ENCODE assay signal across 8 cellular contexts in genomic region chr1:22275626-22276395, GRCh38.
DNase-seq lines count a peak whose midpoint lies in the region; ATAC-seq and TF ChIP-seq lines count a peak whose summit lies in the region.

No MANE protein-coding gene starts in this region.

- H3K27me3 ChIP-seq in left ventricle myocardium inferior (ENCODE audit: low read depth) = peaks cover 85% of the 10 kb centered on the region

- DNase-seq in CMK (ENCODE audit: low read depth) (peak; percentile 27), HK-2 (ENCODE audit: unreplicated experiment) (peak; percentile 63), RPMI8226 (peak; percentile 65), left ventricle myocardium inferior (no peak), retinal pigment epithelial cell (ENCODE audit: low read depth) (no peak)
- DNase-seq in activated naive CD4-positive, alpha-beta T cell treated with anti-CD3 and anti-CD28 coated beads, Interleukin-2, amount 50 U/mL, for 72 hours (ENCODE audit: low spot score in 2 of 2) = peak in 1 of 2 donors; percentile 52

- peak; percentile 82 for TF ChIP-seq CTCF in left ventricle myocardium inferior (IDR thresholded peaks at IDR 0.05; ENCODE audit: borderline replicate concordance)
- TF ChIP-seq CTCF in retinal pigment epithelial cell (conservative IDR thresholded peaks at IDR 0.05; ENCODE audit: low read depth, low read length) = peak; percentile 95

- H3K4me3 ChIP-seq in left ventricle myocardium inferior (no peak overlapping the region), retinal pigment epithelial cell (ENCODE audit: low read length) (no peak overlapping the region)

- H3K4me1 ChIP-seq in left ventricle myocardium inferior = no peaks in the 10 kb centered on the region

- H3K36me3 ChIP-seq in left ventricle myocardium inferior = no peaks in the 10 kb centered on the region

- no peak overlapping the region for H3K27ac Mint-ChIP-seq in activated naive CD4-positive, alpha-beta T cell treated with anti-CD3 and anti-CD28 coated beads, Interleukin-2, amount 50 U/mL, for 72 hours

- ATAC-seq in activated naive CD4-positive, alpha-beta T cell treated with anti-CD3 and anti-CD28 coated beads, Interleukin-2, amount 50 U/mL, for 72 hours = peak; percentile 55 to 81
- ATAC-seq in HG02642 (IDR thresholded peaks at IDR 0.05; ENCODE audit: poor library complexity, unreplicated experiment) (no peak), HG02973 (IDR thresholded peaks at IDR 0.05; ENCODE audit: unreplicated experiment) (no peak)

- peaks cover 0 to 4% of the 10 kb centered on the region in 2 donors for H3K9me3 Mint-ChIP-seq in activated naive CD4-positive, alpha-beta T cell treated with anti-CD3 and anti-CD28 coated beads, Interleukin-2, amount 50 U/mL, for 72 hours

- no peaks in the 10 kb centered on the region for H3K36me3 Mint-ChIP-seq in activated naive CD4-positive, alpha-beta T cell treated with anti-CD3 and anti-CD28 coated beads, Interleukin-2, amount 50 U/mL, for 72 hours

- H3K9me3 ChIP-seq in left ventricle myocardium inferior (replicated peaks) = peaks cover 13% of the 10 kb centered on the region

- no peak overlapping the region for H3K27ac ChIP-seq in left ventricle myocardium inferior (replicated peaks)

- intact Hi-C loops in left ventricle myocardium inferior (cut with micrococcal nuclease) = no loop called here

Comparison
In these comparisons a context has a peak if more than half of its experiments do, and no peak if none do; other contexts are left out.
1. DNase-seq: peak in CMK (single experiment), HK-2 (single experiment) and RPMI8226 (single experiment); none in left ventricle myocardium inferior (single experiment) and retinal pigment epithelial cell (single experiment).
2. ATAC-seq: peak in activated naive CD4-positive, alpha-beta T cell treated with anti-CD3 and anti-CD28 coated beads, Interleukin-2, amount 50 U/mL, for 72 hours (2 of 2); none in HG02642 (single experiment) and HG02973 (single experiment).